Comparison of ENCODE assay signal across 18 cellular contexts in genomic region chr4:7726665-7727413, GRCh38.
DNase-seq lines count a peak whose midpoint lies in the region; ATAC-seq and TF ChIP-seq lines count a peak whose summit lies in the region.
"Had no signal": no experiment of that assay in that cellular context is flagged by ENCODE, and none has a peak within 500 bp of the region (broad histone marks: within the 10 kb centered on the region; RNA-seq: fewer than 3 reads in every experiment).

No MANE protein-coding gene starts in this region.

- H3K36me3 ChIP-seq in left ventricle myocardium inferior (no peaks in the 10 kb centered on the region), neuronal stem cell (replicated peaks in 1 of 2; ENCODE audit: control insufficient read depth in 2 of 2, insufficient read depth in 2 of 2, low read length in 2 of 2) (no peaks in the 10 kb centered on the region)

- WGBS in neuronal stem cell (ENCODE audit: extremely low coverage in 2 of 2, insufficient read length in 2 of 2, insufficient replicate concordance in 1 of 2), 2 donors = no CpG with 5 or more reads among the region's 22 CpGs

- H3K23ac ChIP-seq in neuronal stem cell (ENCODE audit: low read depth, low read length, poor library complexity) = peak overlapping the region; percentile 68

- no peak for TF ChIP-seq CTCF in left ventricle myocardium inferior (IDR thresholded peaks at IDR 0.05; ENCODE audit: borderline replicate concordance)
- TF ChIP-seq CTCF in RWPE1 (conservative IDR thresholded peaks at IDR 0.05; ENCODE audit: low read depth) = no peak

- H3K79me1 ChIP-seq in neuronal stem cell (ENCODE audit: low read depth, low read length) = no peaks in the 10 kb centered on the region

- H3K27me3 ChIP-seq in left ventricle myocardium inferior (ENCODE audit: low read depth) (no peaks in the 10 kb centered on the region), neuronal stem cell (ENCODE audit: control insufficient read depth in 3 of 3, insufficient read depth in 3 of 3, low read depth in 1 of 3, low read length in 3 of 3) (peaks cover 0 to 4% (median 0%) of the 10 kb centered on the region in 3 experiments)
- H3K27me3 ChIP-seq: BLaER1 treated with 17β-estradiol and CSF1 and Interleukin-3, amounts not matched to agents 10 nM and 100 nM had no signal

- H3K9ac ChIP-seq in neuronal stem cell (ENCODE audit: low read depth, low read length, poor library complexity) = peak overlapping the region; percentile 14
- H3K9ac ChIP-seq: BLaER1 treated with 17β-estradiol and CSF1 and Interleukin-3, amounts not matched to agents 10 nM and 100 nM had no signal

- POLR2A ChIA-PET in RWPE1 (lab: Yijun Ruan, JAX; ENCODE audit: low non-redundant PET) = no interaction called here

- no peak overlapping the region for H3K14ac ChIP-seq in neuronal stem cell (ENCODE audit: low read length)

- H2BK5ac ChIP-seq in neuronal stem cell (ENCODE audit: low read length) = no peak overlapping the region

- no peak overlapping the region for H3K4me2 ChIP-seq in neuronal stem cell (ENCODE audit: insufficient read depth, low read length, poor library complexity, severe bottlenecking)
- H3K4me2 ChIP-seq: A549; BLaER1 treated with 17β-estradiol and CSF1 and Interleukin-3, amounts not matched to agents 10 nM and 100 nM had no signal

- H3K18ac ChIP-seq in neuronal stem cell (ENCODE audit: low read length) = peak overlapping the region; percentile 33

- DNase-seq in Right ventricle myocardium inferior (ENCODE audit: missing footprints) (peak; percentile 31), left ventricle myocardium inferior (no peak), left ventricle myocardium superior (peak; percentile 27), cardiac septum (ENCODE audit: low spot score) (no peak), RWPE1 (ENCODE audit: low spot score) (no peak), neuronal stem cell (ENCODE audit: low spot score) (no peak), NCI-H2081 treated with DMSO at 0.1 percent for 48 hours (lab: John Stamatoyannopoulos, UW) (no peak)
- DNase-seq: AML-193; Caco-2; Calu3; CD4-positive, alpha-beta T cell; CD8-positive, alpha-beta T cell; DMS79 treated with DMSO at 0.1 percent for 48 hours; GF-D8 had no signal

- CTCF ChIA-PET in RWPE1 (lab: Yijun Ruan, JAX) = no interaction called here

- H4K8ac ChIP-seq in neuronal stem cell (ENCODE audit: low read depth, low read length) = no peak overlapping the region

- no peak overlapping the region for H2BK15ac ChIP-seq in neuronal stem cell (ENCODE audit: low read length)

- no peak overlapping the region for H2BK120ac ChIP-seq in neuronal stem cell (ENCODE audit: low read depth, low read length)

- H2BK12ac ChIP-seq in neuronal stem cell (ENCODE audit: low read length) = no peak overlapping the region

- ATAC-seq in Right ventricle myocardium inferior (peak; percentile 53), left ventricle myocardium superior (peak; percentile 58)
- ATAC-seq: CD8-positive, alpha-beta T cell had no signal

- H2AFZ ChIP-seq in neuronal stem cell (ENCODE audit: low read length) = no peak overlapping the region

- intact Hi-C loops in Right ventricle myocardium inferior (cut with DNase I) (no loop called here), left ventricle myocardium inferior (cut with micrococcal nuclease) (no loop called here), left ventricle myocardium superior (cut with micrococcal nuclease) (no loop called here), cardiac septum (cut with DNase I) (no loop called here)

- H3K4me1 ChIP-seq in left ventricle myocardium inferior (peaks cover 3% of the 10 kb centered on the region), neuronal stem cell (ENCODE audit: control insufficient read depth in 2 of 2, insufficient read depth in 1 of 2, low read depth in 1 of 2, low read length in 2 of 2) (peaks cover 0 to 3% of the 10 kb centered on the region in 2 donors)
- H3K4me1 ChIP-seq: A549, Caco-2 had no signal

- H3K4me3 ChIP-seq in left ventricle myocardium inferior (no peak overlapping the region), neuronal stem cell (ENCODE audit: low read length in 2 of 2) (no peak overlapping the region)
- H3K4me3 ChIP-seq: A549; BLaER1 treated with 17β-estradiol and CSF1 and Interleukin-3, amounts not matched to agents 10 nM and 100 nM had no signal

- no peak overlapping the region for H2AK5ac ChIP-seq in neuronal stem cell (ENCODE audit: low read depth, low read length)

- no peak overlapping the region for H4K91ac ChIP-seq in neuronal stem cell (ENCODE audit: low read depth, low read length, poor library complexity)

- no peak overlapping the region for H3K27ac ChIP-seq in left ventricle myocardium inferior (replicated peaks)
- H3K27ac ChIP-seq in RWPE1 = peak overlapping the region; percentile 17; the same call in 1 of the 2 replicates
- no peak overlapping the region for H3K27ac ChIP-seq in neuronal stem cell (replicated peaks; ENCODE audit: low read length)
- H3K27ac ChIP-seq: 22Rv1; A549; BLaER1 treated with 17β-estradiol and CSF1 and Interleukin-3, amounts not matched to agents 10 nM and 100 nM; C4-2B had no signal

- no peak overlapping the region for H3K4ac ChIP-seq in neuronal stem cell (ENCODE audit: low read length)

- H3K9me3 ChIP-seq in left ventricle myocardium inferior (replicated peaks) (no peaks in the 10 kb centered on the region), neuronal stem cell (replicated peaks in 1 of 2; ENCODE audit: control insufficient read depth in 2 of 2, insufficient read depth in 1 of 2, low read depth in 1 of 2, low read length in 2 of 2) (no peaks in the 10 kb centered on the region)
- H3K9me3 ChIP-seq: A549, Caco-2 had no signal

Comparison
In these comparisons a context has a peak if more than half of its experiments do, and no peak if none do; other contexts are left out.
1. DNase-seq: peak in Right ventricle myocardium inferior (single experiment) and left ventricle myocardium superior (single experiment); none in left ventricle myocardium inferior (single experiment), cardiac septum (single experiment), RWPE1 (single experiment), neuronal stem cell (single experiment) and NCI-H2081 treated with DMSO at 0.1 percent for 48 hours (single experiment).